8 cellular contexts compared by ENCODE assay signal in the genomic region with DNA sequence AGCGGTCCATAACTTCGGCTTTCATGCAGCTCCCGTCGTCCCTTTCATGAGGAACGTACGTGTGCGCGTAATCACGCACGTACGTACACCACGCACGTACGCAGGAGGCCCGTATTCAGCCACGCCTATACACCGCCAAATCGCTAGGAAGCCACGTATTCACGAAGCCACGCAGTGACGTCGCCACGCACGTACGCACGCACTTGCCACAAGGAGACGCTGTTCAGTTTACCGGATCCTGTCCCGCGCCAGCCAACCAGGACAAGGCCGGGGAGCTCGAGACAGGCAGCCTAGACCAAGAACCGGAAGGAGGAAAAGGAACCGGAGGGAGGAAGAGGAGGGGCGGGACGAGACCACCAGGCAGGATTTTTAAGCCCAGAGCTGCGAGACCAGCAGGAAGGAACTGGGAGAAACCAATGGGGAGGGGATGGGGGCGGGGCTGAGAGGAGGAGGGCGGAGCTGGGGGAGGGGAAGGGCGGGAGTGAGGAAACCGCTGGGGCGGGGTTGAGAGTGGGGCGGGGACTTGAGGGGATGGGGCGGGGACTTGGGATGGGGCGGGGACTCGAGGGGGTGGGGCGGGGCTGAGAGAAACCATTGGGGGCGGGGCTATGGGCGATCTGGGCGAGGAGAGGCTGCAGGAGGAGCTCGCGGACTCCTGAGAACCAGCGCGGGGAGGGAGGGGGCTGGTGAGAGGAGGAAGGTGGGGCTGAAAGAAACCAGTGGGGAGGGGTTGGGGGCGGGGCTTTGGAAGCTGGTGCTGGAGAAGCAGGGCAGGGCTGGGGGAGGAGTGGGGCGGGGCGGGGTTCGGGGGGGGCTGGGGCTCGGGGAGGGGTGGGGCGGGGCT. TPM values are rescaled to one million over a fixed set of nuclear protein-coding genes. Genes with fewer than 3 reads are reported as not detected.
DNase-seq lines count a peak whose midpoint lies in the region; ATAC-seq, FAIRE-seq and TF ChIP-seq lines count a peak whose summit lies in the region.

TSS of gene EOLA2 (minus strand) at position 65 of the 844 bp plus-strand sequence. CDS start 4,617 bp downstream, outside the sequence.

- peak; percentile 69 for ATAC-seq in GM21529 (IDR thresholded peaks at IDR 0.05; ENCODE audit: unreplicated experiment)

- no peaks in the 10 kb centered on the region for H3K9me3 Mint-ChIP-seq in IgD-negative memory B cell

- H3K4me3 Mint-ChIP-seq in IgD-negative memory B cell = peak within 1 kb of the TSS; percentile 91 to 98 (median 94)

- no peaks in the 10 kb centered on the region for H3K9me1 ChIP-seq in endothelial cell of umbilical vein (replicated peaks; ENCODE audit: control insufficient read depth, extremely low read depth, insufficient read depth, low read length)

- H3K79me2 ChIP-seq in endothelial cell of umbilical vein (ENCODE audit: control insufficient read depth, insufficient read depth, low read length) = peaks cover 7% of the 10 kb centered on the region

- H3K4me2 ChIP-seq in endothelial cell of umbilical vein (ENCODE audit: insufficient read depth, low read length) = peak within 1 kb of the TSS; percentile 50

- H3K9ac ChIP-seq in endothelial cell of umbilical vein (replicated peaks; ENCODE audit: extremely low read depth, insufficient read depth, low read length) = peak within 1 kb of the TSS; percentile 54

- intact Hi-C loops in endothelial cell of umbilical vein (cut with micrococcal nuclease) = loop anchor here (10.0 kb wide), 1 partner anchor 434 kb away; the partner anchor contains the start of gene IDS

- peaks cover 0 to 6% (median 4%) of the 10 kb centered on the region in 3 donors for H3K4me1 Mint-ChIP-seq in IgD-negative memory B cell

- no peak within 1 kb of the TSS for H2AFZ ChIP-seq in endothelial cell of umbilical vein (ENCODE audit: low read depth, low read length)

- H3K27ac ChIP-seq in endothelial cell of umbilical vein (ENCODE audit: insufficient read depth, low read depth, low read length) = peak within 1 kb of the TSS; percentile 36

- dilution Hi-C loops in endothelial cell of umbilical vein (cut with MboI; ENCODE audit: extremely low pct_ligation_motif_present, low sequenced_read_pairs) = no loop called here

- peak; percentile 63 to 65 for TF ChIP-seq CTCF in endothelial cell of umbilical vein (IDR thresholded peaks at IDR 0.05; ENCODE audit: extremely low read depth in 1 of 2, insufficient read depth in 1 of 2, low read depth in 1 of 2, low read length in 2 of 2)

- H3K36me3 Mint-ChIP-seq in IgD-negative memory B cell = no peaks in the 10 kb centered on the region

- DNase-seq in DMS 273 treated with DMSO at 0.1 percent for 48 hours (lab: John Stamatoyannopoulos, UW) = peak; percentile 96
- peak; percentile 97 for DNase-seq in OCI-M1 (lab: John Stamatoyannopoulos, UW)
- DNase-seq in activated T-cell treated with anti-CD3 and anti-CD28 coated beads for 24 hours (ENCODE audit: low read depth) = peak; percentile 87
- DNase-seq in endothelial cell of umbilical vein (ENCODE audit: low read depth, low spot score) = peak; percentile 99
- peak; percentile 93 for DNase-seq in midbrain (lab: John Stamatoyannopoulos, UW)
- peak; percentile 79 to 83 for DNase-seq in stimulated activated CD8-positive, alpha-beta memory T cell treated with anti-CD3 and anti-CD28 coated beads, Interleukin-2, amount 100 ng/mL, for 1 hour (ENCODE audit: low read depth in 2 of 2)

- no peaks in the 10 kb centered on the region for H3K27me3 Mint-ChIP-seq in IgD-negative memory B cell

- no TSS peak for BruUV-seq in endothelial cell of umbilical vein (replicated peaks; lab: Mats Ljungman, UMichigan)

- FAIRE-seq in endothelial cell of umbilical vein (lab: Jason Lieb, UNC) = peak; percentile 100

- H3K4me1 ChIP-seq in endothelial cell of umbilical vein (ENCODE audit: control insufficient read depth, extremely low read depth, insufficient read depth, low read length) = peaks cover 2% of the 10 kb centered on the region

- CTCF ChIA-PET in endothelial cell of umbilical vein (lab: Charles Lee) = interaction anchor here (0.6 to 3.3 kb wide), 9 partner anchors 12 to 1056 kb away, joined by 3 to 24 read pairs (median 3); partner anchors contain the start of genes EOLA1 and MAMLD1

- H3K4me3 ChIP-seq in endothelial cell of umbilical vein (replicated peaks in 1 of 3; ENCODE audit: insufficient read depth in 1 of 3, low read depth in 1 of 3, low read length in 3 of 3) = peak within 1 kb of the TSS; percentile 7 to 71 (median 29)

- no peaks in the 10 kb centered on the region for H4K20me1 ChIP-seq in endothelial cell of umbilical vein (replicated peaks; ENCODE audit: control insufficient read depth, extremely low read depth, insufficient read depth, low read length)

- H3K36me3 ChIP-seq in endothelial cell of umbilical vein (ENCODE audit: control insufficient read depth in 2 of 2, extremely low read depth in 1 of 2, insufficient read depth in 2 of 2, low read length in 2 of 2) = no peaks in the 10 kb centered on the region

- H3K9me3 ChIP-seq in endothelial cell of umbilical vein (replicated peaks; ENCODE audit: control insufficient read depth, insufficient read depth, low read length) = no peaks in the 10 kb centered on the region

- peak; percentile 34 for TF ChIP-seq POLR2A in endothelial cell of umbilical vein (IDR thresholded peaks at IDR 0.05; ENCODE audit: low read depth, low read length)

- peak within 1 kb of the TSS; percentile 97 to 98 (median 98) for H3K27ac Mint-ChIP-seq in IgD-negative memory B cell

- no peaks in the 10 kb centered on the region for H3K27me3 ChIP-seq in endothelial cell of umbilical vein (ENCODE audit: control insufficient read depth in 2 of 2, insufficient read depth in 2 of 2, low read length in 2 of 2)

- POLR2A ChIA-PET in endothelial cell of umbilical vein (lab: Charles Lee) = interaction anchor here (1.1 to 1.8 kb wide), 3 partner anchors 399 to 570 kb away, joined by 3 to 16 read pairs (median 5); partner anchors contain the start of gene EOLA1

TF ChIP-seq in endothelial cell of umbilical vein, 7 proteins besides CTCF, POLR2A, EP300 and RAD21:
- no peak for TF ChIP-seq JUN (IDR thresholded peaks at IDR 0.05; ENCODE audit: borderline replicate concordance, insufficient read depth, insufficient read length, low read depth)
- TF ChIP-seq, protein P1, sequence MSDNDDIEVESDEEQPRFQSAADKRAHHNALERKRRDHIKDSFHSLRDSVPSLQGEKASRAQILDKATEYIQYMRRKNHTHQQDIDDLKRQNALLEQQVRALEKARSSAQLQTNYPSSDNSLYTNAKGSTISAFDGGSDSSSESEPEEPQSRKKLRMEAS (IDR thresholded peaks at IDR 0.05; ENCODE audit: insufficient read depth, insufficient read length) = peak; percentile 19

RNA-seq across cellular contexts. Expression of gene EOLA2, which starts in this region (rescaled TPM):
- polyA plus RNA-seq in IgD-negative memory B cell (37.7 TPM), endothelial cell of umbilical vein (28.2 and 33.0 TPM in 2 replicates)
- 24.3 and 35.5 TPM in 2 replicates for total RNA-seq in endothelial cell of umbilical vein
- polyA plus RNA-seq in endothelial cell of umbilical vein (2011; cell fraction: cytosol; rRNA removed) = 40.1 and 46.0 TPM in 2 replicates
- polyA plus RNA-seq in endothelial cell of umbilical vein (2011; cell fraction: nucleus; rRNA removed) = 62.7 and 67.8 TPM in 2 replicates
- 34.1 and 39.3 TPM in 2 replicates for polyA plus RNA-seq in endothelial cell of umbilical vein (2012)
- polyA minus RNA-seq in endothelial cell of umbilical vein = 20.8 and 26.5 TPM in 2 replicates
- 15.6 TPM for polyA minus RNA-seq in endothelial cell of umbilical vein (2011; cell fraction: cytosol; rRNA and poly(A)+ RNA removed)
- polyA minus RNA-seq in endothelial cell of umbilical vein (2011; cell fraction: nucleus; rRNA and poly(A)+ RNA removed) = 14.2 and 14.5 TPM in 2 replicates

Comparison
In these comparisons a context has a peak if more than half of its experiments do, and no peak if none do; other contexts are left out.
1. Peak in every context shown above with its lines: DNase-seq, ATAC-seq, H3K4me3 ChIP-seq and H3K27ac ChIP-seq.